10 cellular contexts compared by ENCODE assay signal in the genomic region with DNA sequence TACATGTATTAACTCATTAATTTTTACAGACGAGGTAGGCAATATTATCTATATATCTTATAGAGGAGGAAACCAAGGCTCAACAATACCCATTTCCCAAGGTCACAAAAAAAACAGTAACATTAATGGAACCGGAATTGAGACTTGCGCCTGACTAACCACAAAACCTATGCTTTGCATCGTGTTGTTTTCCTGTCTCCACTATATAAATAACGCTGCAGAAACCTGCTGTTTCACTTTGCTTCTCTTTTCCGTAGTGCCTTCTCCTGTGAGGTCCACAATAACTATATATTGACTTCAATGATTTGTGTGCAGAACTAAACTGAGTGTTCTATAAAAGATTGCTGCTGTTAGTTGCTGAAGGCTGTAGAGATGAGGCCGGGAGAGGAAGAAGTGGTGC.
DNase-seq lines count a peak whose midpoint lies in the region; ATAC-seq and TF ChIP-seq lines count a peak whose summit lies in the region.
"Had no signal": no experiment of that assay in that cellular context is flagged by ENCODE, and none has a peak within 500 bp of the region (broad histone marks: within the 10 kb centered on the region; RNA-seq: fewer than 3 reads in every experiment).

No MANE protein-coding gene starts in this region.

- H3K27me3 Mint-ChIP-seq in activated CD4-positive, alpha-beta T cell treated with anti-CD3 and anti-CD28 coated beads, Interleukin-2, amount 10 ng/mL, durations not matched to agents 7 days and 5 days, result no peaks in the 10 kb centered on the region
- H3K27me3 Mint-ChIP-seq in natural killer cell treated with Interleukin-12 subunit alpha and Interleukin-12 subunit beta and Interleukin-15 and Interleukin-18, amount 100 ng/mL, for 72 hours, result no peaks in the 10 kb centered on the region

- H3K27me3 ChIP-seq in Loucy (ENCODE audit: insufficient read depth, low read length, poor library complexity, severe bottlenecking) (no peaks in the 10 kb centered on the region), heart right ventricle (no peaks in the 10 kb centered on the region)

- peaks cover 33% of the 10 kb centered on the region for H3K4me1 Mint-ChIP-seq in activated CD4-positive, alpha-beta T cell treated with anti-CD3 and anti-CD28 coated beads, Interleukin-2, amount 10 ng/mL, durations not matched to agents 7 days and 5 days
- H3K4me1 Mint-ChIP-seq in natural killer cell treated with Interleukin-12 subunit alpha and Interleukin-12 subunit beta and Interleukin-15 and Interleukin-18, amount 100 ng/mL, for 72 hours (ENCODE audit: low read depth in 2 of 2), result peaks cover 39 to 43% of the 10 kb centered on the region in 2 donors

- H3K9me3 Mint-ChIP-seq in activated CD4-positive, alpha-beta T cell treated with anti-CD3 and anti-CD28 coated beads, Interleukin-2, amount 10 ng/mL, durations not matched to agents 7 days and 5 days, result peaks cover 9% of the 10 kb centered on the region
- no peaks in the 10 kb centered on the region for H3K9me3 Mint-ChIP-seq in natural killer cell treated with Interleukin-12 subunit alpha and Interleukin-12 subunit beta and Interleukin-15 and Interleukin-18, amount 100 ng/mL, for 72 hours

- H3K9me3 ChIP-seq in Loucy (ENCODE audit: insufficient read depth, low read depth, low read length) (no peaks in the 10 kb centered on the region), heart right ventricle (no peaks in the 10 kb centered on the region)
- H3K9me3 ChIP-seq: left ventricle myocardium inferior had no signal

- CTCF ChIA-PET in activated CD4-positive, alpha-beta T cell treated with anti-CD3 and anti-CD28 coated beads, Interleukin-2, amount 10 ng/mL, durations not matched to agents 7 days and 5 days (lab: Charles Lee), result no interaction called here

- peak overlapping the region; percentile 81 for H3K9ac ChIP-seq in Loucy (ENCODE audit: low read depth, low read length, poor library complexity, severe bottlenecking)

- ATAC-seq in GM21737 (IDR thresholded peaks at IDR 0.05; ENCODE audit: unreplicated experiment) (peak; percentile 48), heart right ventricle (no peak)
- peak; percentile 73 to 78 for ATAC-seq in natural killer cell treated with Interleukin-12 subunit alpha and Interleukin-12 subunit beta and Interleukin-15 and Interleukin-18, amount 100 ng/mL, for 72 hours

- H3K79me2 ChIP-seq in Loucy (ENCODE audit: insufficient read depth, low read length), result no peaks in the 10 kb centered on the region

- H3K27ac ChIP-seq in heart right ventricle, result no peak overlapping the region
- H3K27ac ChIP-seq: left ventricle myocardium inferior had no signal

- H3K36me3 ChIP-seq in Loucy (ENCODE audit: insufficient read depth, low read length) (no peaks in the 10 kb centered on the region), heart right ventricle (peaks cover 0 to 6% (median 0%) of the 10 kb centered on the region in 9 donors)
- H3K36me3 ChIP-seq: left ventricle myocardium inferior had no signal

- H3K4me3 ChIP-seq in Loucy (ENCODE audit: low read length, poor library complexity, severe bottlenecking), result peak overlapping the region; percentile 67
- no peak overlapping the region for H3K4me3 ChIP-seq in heart right ventricle
- H3K4me3 ChIP-seq: left ventricle myocardium inferior had no signal

- 79 to 81% methylated on average over 7 of the region's 7 CpGs for whole genome bisulfite sequencing in heart right ventricle, 2 donors

- TF ChIP-seq CTCF in Loucy (conservative IDR thresholded peaks at IDR 0.05; ENCODE audit: low read length) (no peak), heart right ventricle (IDR thresholded peaks at IDR 0.05) (no peak)

- peak overlapping the region; percentile 92 for H3K4me2 ChIP-seq in Loucy (ENCODE audit: low read depth, low read length, poor library complexity, severe bottlenecking)

- H3K4me1 ChIP-seq in Loucy (ENCODE audit: insufficient read depth, low read length, poor library complexity, severe bottlenecking) (peaks cover 75% of the 10 kb centered on the region), heart right ventricle (peaks cover 0 to 15% (median 0%) of the 10 kb centered on the region in 9 donors)
- H3K4me1 ChIP-seq: left ventricle myocardium inferior had no signal

- H4K20me1 ChIP-seq in Loucy (ENCODE audit: insufficient read depth, low read length, poor library complexity, severe bottlenecking), result no peaks in the 10 kb centered on the region

- peak overlapping the region; percentile 48 for H3K4me3 Mint-ChIP-seq in activated CD4-positive, alpha-beta T cell treated with anti-CD3 and anti-CD28 coated beads, Interleukin-2, amount 10 ng/mL, durations not matched to agents 7 days and 5 days
- H3K4me3 Mint-ChIP-seq in natural killer cell treated with Interleukin-12 subunit alpha and Interleukin-12 subunit beta and Interleukin-15 and Interleukin-18, amount 100 ng/mL, for 72 hours, result peak overlapping the region; percentile 64

- peak overlapping the region; percentile 79 for H3K27ac Mint-ChIP-seq in activated CD4-positive, alpha-beta T cell treated with anti-CD3 and anti-CD28 coated beads, Interleukin-2, amount 10 ng/mL, durations not matched to agents 7 days and 5 days
- H3K27ac Mint-ChIP-seq in natural killer cell treated with Interleukin-12 subunit alpha and Interleukin-12 subunit beta and Interleukin-15 and Interleukin-18, amount 100 ng/mL, for 72 hours, result peak overlapping the region; percentile 3 to 73

- peak; percentile 43 for DNase-seq in activated CD4-positive, alpha-beta T cell treated with anti-CD3 and anti-CD28 coated beads, Interleukin-2, amount 10 ng/mL, durations not matched to agents 7 days and 5 days
- DNase-seq in activated CD4-positive, alpha-beta T cell treated with anti-CD3 and anti-CD28 coated beads, Interleukin-2, amount 50 U/mL, for 4 hours, result no peak
- no peak for DNase-seq in natural killer cell treated with Interleukin-12 subunit alpha and Interleukin-12 subunit beta and Interleukin-15 and Interleukin-18, amount 100 ng/mL, for 72 hours (ENCODE audit: low spot score)
- no peak for DNase-seq in D341Med (ENCODE audit: low spot score)
- DNase-seq in heart right ventricle, result no peak
- no peak for DNase-seq in NCI-H1048 (lab: John Stamatoyannopoulos, UW)
- DNase-seq: left ventricle myocardium inferior; stimulated activated CD4-positive, alpha-beta T cell treated with anti-CD3 and anti-CD28 coated beads, Interleukin-15, amount 100 ng/mL, for 24 hours had no signal

- H3F3A ChIP-seq in Loucy (ENCODE audit: low read depth), result no peaks in the 10 kb centered on the region

- intact Hi-C loops in heart right ventricle (cut with DNase I), result no loop called here

- H2AFZ ChIP-seq in Loucy (ENCODE audit: low read length), result no peak overlapping the region

- POLR2A ChIA-PET in activated CD4-positive, alpha-beta T cell treated with anti-CD3 and anti-CD28 coated beads, Interleukin-2, amount 10 ng/mL, durations not matched to agents 7 days and 5 days (lab: Charles Lee), result no interaction called here

- peaks cover 24% of the 10 kb centered on the region for H3K36me3 Mint-ChIP-seq in activated CD4-positive, alpha-beta T cell treated with anti-CD3 and anti-CD28 coated beads, Interleukin-2, amount 10 ng/mL, durations not matched to agents 7 days and 5 days (ENCODE audit: low read depth)
- peaks cover 4% of the 10 kb centered on the region for H3K36me3 Mint-ChIP-seq in natural killer cell treated with Interleukin-12 subunit alpha and Interleukin-12 subunit beta and Interleukin-15 and Interleukin-18, amount 100 ng/mL, for 72 hours

- no peaks in the 10 kb centered on the region for H3K9me2 ChIP-seq in Loucy (replicated peaks; ENCODE audit: low read depth, low read length)

Comparison
In these comparisons a context has a peak if more than half of its experiments do, and no peak if none do; other contexts are left out.
1. ATAC-seq: peak in GM21737 (single experiment) and natural killer cell treated with Interleukin-12 subunit alpha and Interleukin-12 subunit beta and Interleukin-15 and Interleukin-18, amount 100 ng/mL, for 72 hours (2 of 2); none in heart right ventricle (0 of 8).